Comparison of ENCODE assay signal across 19 cellular contexts in genomic region chr11:69172674-69173073, GRCh38. TPM values are rescaled to one million over a fixed set of nuclear protein-coding genes. Genes with fewer than 3 reads are reported as not detected.
DNase-seq lines count a peak whose midpoint lies in the region; ATAC-seq and TF ChIP-seq lines count a peak whose summit lies in the region.
"Had no signal": no experiment of that assay in that cellular context is flagged by ENCODE, and none has a peak within 500 bp of the region (broad histone marks: within the 10 kb centered on the region; RNA-seq: fewer than 3 reads in every experiment).

No MANE protein-coding gene starts in this region.

- H3K4me3 ChIP-seq in GM23338 (no peak overlapping the region), fibroblast of villous mesenchyme (ENCODE audit: low read depth, low read length) (no peak overlapping the region)
- H3K4me3 ChIP-seq: thyroid gland had no signal

- peaks cover 16% of the 10 kb centered on the region for H3K27me3 Mint-ChIP-seq in GM23338 (ENCODE audit: insufficient read depth, low read depth, poor library complexity)

- no peaks in the 10 kb centered on the region for H3K36me3 ChIP-seq in GM23338 (ENCODE audit: insufficient read depth)
- H3K36me3 ChIP-seq: thyroid gland had no signal

- H2AFZ ChIP-seq in GM23338 = peak overlapping the region; percentile 81

- H3K4me3 Mint-ChIP-seq in GM23338 = no peak overlapping the region
- H3K4me3 Mint-ChIP-seq: naive thymus-derived CD8-positive, alpha-beta T cell had no signal

- peak; percentile 62 for ATAC-seq in GM23338
- ATAC-seq: naive thymus-derived CD8-positive, alpha-beta T cell had no signal

- no peaks in the 10 kb centered on the region for H3K27me3 ChIP-seq in GM23338 (ENCODE audit: insufficient read depth)
- H3K27me3 ChIP-seq: thyroid gland had no signal

- H3K79me2 ChIP-seq in GM23338 (replicated peaks; ENCODE audit: insufficient read depth) = no peaks in the 10 kb centered on the region

- TF ChIP-seq CTCF in GM23338 (conservative IDR thresholded peaks at IDR 0.05; ENCODE audit: low read depth in 2 of 2) = no peak
- no peak for TF ChIP-seq CTCF in fibroblast of villous mesenchyme (IDR thresholded peaks at IDR 0.05; ENCODE audit: insufficient read depth, low read depth, low read length)

- no peak overlapping the region for H3K4me2 ChIP-seq in GM23338

- H3K9me3 Mint-ChIP-seq in GM23338 = peaks cover 5% of the 10 kb centered on the region

- H3F3A ChIP-seq in GM23338 (replicated peaks; ENCODE audit: low read depth) = no peaks in the 10 kb centered on the region

- in situ Hi-C loops in SK-MEL-5 (cut with HindIII; ENCODE audit: low pct_unique_long_range_greater_than_20kb, low sequenced_read_pairs) = no loop called here

- no peak overlapping the region for H3K27ac ChIP-seq in GM23338 (ENCODE audit: low read depth)
- H3K27ac ChIP-seq: epithelial cell of prostate, thyroid gland had no signal

- H3K27ac Mint-ChIP-seq in GM23338 = no peak overlapping the region

- peak; percentile 39 for DNase-seq in AG20443 (ENCODE audit: low spot score)
- DNase-seq in GM23338 (ENCODE audit: low spot score) = peak; percentile 22
- peak; percentile 84 for DNase-seq in SK-MEL-5 (ENCODE audit: low read depth, low spot score)
- DNase-seq in fibroblast of villous mesenchyme (ENCODE audit: low read depth) = peak; percentile 10
- no peak for DNase-seq in stimulated activated CD8-positive, alpha-beta memory T cell treated with anti-CD3 and anti-CD28 coated beads, Interleukin-4, amount 100 ng/mL, for 48 hours
- DNase-seq in activated CD8-positive, alpha-beta memory T cell treated with anti-CD3 and anti-CD28 coated beads, Interleukin-2, amount 50 U/mL, for 48 hours = no peak
- DNase-seq in H4 (ENCODE audit: low spot score) = no peak
- no peak for DNase-seq in medulla oblongata (ENCODE audit: extremely low spot score)
- DNase-seq: activated CD4-positive, alpha-beta T cell treated with anti-CD3 and anti-CD28 coated beads for 1 hour; activated T-cell treated with anti-CD3 and anti-CD28 coated beads, Interleukin-2, amount 50 U/mL, for 1 hour; DMS53; glutamatergic neuron; kidney glomerular epithelial cell; naive thymus-derived CD8-positive, alpha-beta T cell; NCI-H1417 treated with DMSO at 0.1 percent for 48 hours; NCI-H345; stimulated activated CD4-positive, alpha-beta T cell treated with anti-CD3 and anti-CD28 coated beads, Interleukin-1b, Interleukin-23, amount 100 ng/mL, for 48 hours; thyroid gland had no signal

- H3K36me3 Mint-ChIP-seq in GM23338 (ENCODE audit: low read depth) = no peaks in the 10 kb centered on the region

- no peaks in the 10 kb centered on the region; the same call in 1 of the 2 replicates for H3K9me2 ChIP-seq in GM23338 (ENCODE audit: insufficient read depth)

- no peaks in the 10 kb centered on the region for H4K20me1 ChIP-seq in GM23338 (replicated peaks; ENCODE audit: insufficient read depth)

- H3K4me1 ChIP-seq in GM23338 (ENCODE audit: insufficient read depth) = no peaks in the 10 kb centered on the region
- H3K4me1 ChIP-seq: thyroid gland had no signal

- no peaks in the 10 kb centered on the region for H3K4me1 Mint-ChIP-seq in GM23338
- H3K4me1 Mint-ChIP-seq: naive thymus-derived CD8-positive, alpha-beta T cell had no signal

TF ChIP-seq in GM23338, 12 proteins besides CTCF, POLR2A, EP300 and RAD21:
- TF ChIP-seq POLR2AphosphoS5 (IDR thresholded peaks at IDR 0.05; ENCODE audit: low read depth) (no peak), NANOG (IDR thresholded peaks at IDR 0.05; ENCODE audit: borderline replicate concordance) (no peak), EZH2phosphoT487 (IDR thresholded peaks at IDR 0.05; ENCODE audit: unreplicated experiment) (no peak), REST (IDR thresholded peaks at IDR 0.05; ENCODE audit: unreplicated experiment) (no peak), EZH2 (IDR thresholded peaks at IDR 0.05; ENCODE audit: low read depth, unreplicated experiment) (no peak), JUNB (IDR thresholded peaks at IDR 0.05; ENCODE audit: unreplicated experiment) (no peak)
- TF ChIP-seq, protein P1, sequence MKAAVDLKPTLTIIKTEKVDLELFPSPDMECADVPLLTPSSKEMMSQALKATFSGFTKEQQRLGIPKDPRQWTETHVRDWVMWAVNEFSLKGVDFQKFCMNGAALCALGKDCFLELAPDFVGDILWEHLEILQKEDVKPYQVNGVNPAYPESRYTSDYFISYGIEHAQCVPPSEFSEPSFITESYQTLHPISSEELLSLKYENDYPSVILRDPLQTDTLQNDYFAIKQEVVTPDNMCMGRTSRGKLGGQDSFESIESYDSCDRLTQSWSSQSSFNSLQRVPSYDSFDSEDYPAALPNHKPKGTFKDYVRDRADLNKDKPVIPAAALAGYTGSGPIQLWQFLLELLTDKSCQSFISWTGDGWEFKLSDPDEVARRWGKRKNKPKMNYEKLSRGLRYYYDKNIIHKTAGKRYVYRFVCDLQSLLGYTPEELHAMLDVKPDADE (IDR thresholded peaks at IDR 0.05) = peak; percentile 53; the same call in 1 of the 2 replicates

RNA-seq across cellular contexts. Expression of gene SMIM38, which starts 16.9 kb away (rescaled TPM):
- total RNA-seq in GM23338 (2014; rRNA removed; shearing (Covaris generic)) = 0.38 TPM in 1 of 2 replicates, not detected in the other
- not detected in 2 replicates for polyA plus RNA-seq in GM23338 (2016; fragmentation: Nextera tagmentation; extraction: Ambion mirVana)
- total RNA-seq in SK-MEL-5 (2014; rRNA removed; shearing (Covaris generic)) = 0.11 and 0.13 TPM in 2 replicates
- polyA plus RNA-seq in SK-MEL-5 (2015; cell fraction: cytosol; rRNA removed) = 0.19 and 0.29 TPM in 2 replicates
- polyA plus RNA-seq in SK-MEL-5 (2015; cell fraction: nucleus; rRNA removed) = 0.66 and 1.9 TPM in 2 replicates
- under 0.01 TPM in 2 replicates for total RNA-seq in fibroblast of villous mesenchyme
- total RNA-seq in H4 (2014; rRNA removed; shearing (Covaris generic)) = not detected in 2 replicates

Comparison
In these comparisons a context has a peak if more than half of its experiments do, and no peak if none do; other contexts are left out.
1. DNase-seq: peak in AG20443 (single experiment), GM23338 (single experiment), SK-MEL-5 (single experiment) and fibroblast of villous mesenchyme (single experiment); none in stimulated activated CD8-positive, alpha-beta memory T cell treated with anti-CD3 and anti-CD28 coated beads, Interleukin-4, amount 100 ng/mL, for 48 hours (single experiment), activated CD8-positive, alpha-beta memory T cell treated with anti-CD3 and anti-CD28 coated beads, Interleukin-2, amount 50 U/mL, for 48 hours (single experiment), H4 (single experiment) and medulla oblongata (single experiment).